Comparison of ENCODE assay signal across 9 cellular contexts in the genomic region with DNA sequence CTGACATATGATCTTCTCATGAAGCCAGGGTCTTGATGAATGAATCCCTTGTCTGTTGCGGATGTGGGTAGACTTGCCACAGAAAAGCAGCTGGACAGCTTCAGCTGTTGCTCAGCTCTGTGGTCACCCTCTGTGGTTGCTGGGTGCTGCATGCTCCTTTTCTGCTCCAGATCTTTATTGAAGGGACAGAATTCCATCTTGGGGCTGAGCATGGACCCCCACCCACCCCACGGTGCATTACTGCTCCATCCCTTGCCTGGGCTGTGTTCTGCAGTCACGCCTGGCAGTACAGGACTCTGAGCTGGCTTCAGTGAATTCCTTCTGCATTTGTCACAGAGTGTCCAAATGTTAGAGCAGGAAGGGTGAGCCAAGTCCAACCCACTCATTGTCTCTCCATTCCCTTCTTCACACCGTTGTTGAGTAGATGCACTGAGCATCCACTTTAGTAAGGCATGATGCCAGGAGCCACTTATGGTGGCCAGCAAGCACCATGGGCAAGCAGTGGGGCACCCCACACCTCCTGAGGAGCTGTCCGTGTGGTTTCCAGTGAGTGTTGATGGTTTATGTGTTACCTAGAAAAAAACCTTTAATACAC. TPM values are rescaled to one million over a fixed set of nuclear protein-coding genes. Genes with fewer than 3 reads are reported as not detected.
A peak's percentile ranks its signal among the peaks of the same experiment; 100 is the strongest.
DNase-seq lines count a peak whose midpoint lies in the region; ATAC-seq and TF ChIP-seq lines count a peak whose summit lies in the region.
"Had no signal": no experiment of that assay in that cellular context is flagged by ENCODE, and none has a peak within 500 bp of the region (broad histone marks: within the 10 kb centered on the region; RNA-seq: fewer than 3 reads in every experiment).

No MANE protein-coding gene starts in this region.

- H3K4me1 ChIP-seq in heart left ventricle = peaks cover 0 to 19% (median 12%) of the 10 kb centered on the region in 12 donors

- H3K9me3 ChIP-seq in heart left ventricle = no peaks in the 10 kb centered on the region

- H3K36me3 ChIP-seq in heart left ventricle = no peaks in the 10 kb centered on the region

- peak; percentile 70 for DNase-seq in NK-92 treated with Interleukin-12 subunit alpha and Interleukin-12 subunit beta, amount 100 ng/mL, for 24 hours (lab: John Stamatoyannopoulos, UW)
- DNase-seq in NK-92 (lab: John Stamatoyannopoulos, UW; ENCODE audit: unreplicated experiment) = no peak
- peak; percentile 91 for DNase-seq in SK-MEL-5 (ENCODE audit: low read depth, low spot score)
- DNase-seq in heart left ventricle = peak; percentile 46 to 73 (median 54)
- DNase-seq in stromal cell of bone marrow (ENCODE audit: low read depth) = peak; percentile 71
- no peak for DNase-seq in COR-L47 (lab: John Stamatoyannopoulos, UW)
- DNase-seq in middle frontal gyrus (ENCODE audit: extremely low spot score, low spot score) = no peak
- DNase-seq: activated CD8-positive, alpha-beta memory T cell treated with anti-CD3 and anti-CD28 coated beads, Interleukin-2, amount 50 U/mL, for 4 hours had no signal

- no peak overlapping the region for H3K27ac ChIP-seq in heart left ventricle

- intact Hi-C loops in heart left ventricle (cut with DNase I) = loop anchor here in 1 of 10 donors (10.0 kb wide), 1 partner anchor 50 kb away; no protein-coding TSS in a partner anchor

- TF ChIP-seq POLR2A in heart left ventricle (IDR thresholded peaks at IDR 0.05) = no peak

- no peaks in the 10 kb centered on the region for H3K27me3 ChIP-seq in heart left ventricle

- in situ Hi-C loops in SK-MEL-5 (cut with HindIII; ENCODE audit: low pct_unique_long_range_greater_than_20kb, low sequenced_read_pairs) = no loop called here

- no peak for TF ChIP-seq CTCF in heart left ventricle (IDR thresholded peaks at IDR 0.05)

- ATAC-seq in heart left ventricle = peak; percentile 93 to 97 (median 96)
- ATAC-seq in GM18519 (IDR thresholded peaks at IDR 0.05; ENCODE audit: low FRiP score, unreplicated experiment) = no peak

- no peak overlapping the region for H3K4me3 ChIP-seq in heart left ventricle

- 21 to 39% (median 30%) methylated on average over 5 of the region's 5 CpGs for WGBS in heart left ventricle, 4 donors

RNA-seq across cellular contexts. Expression of a gene that starts 14.5 kb away (rescaled TPM):
- total RNA-seq in SK-MEL-5 (2014; rRNA removed; shearing (Covaris generic)) = 0.03 TPM in 1 of 2 replicates, not detected in the other
- 0.09 and 1.6 TPM in 2 replicates for polyA plus RNA-seq in SK-MEL-5 (2015; cell fraction: cytosol; rRNA removed)
- 0.65 and 0.84 TPM in 2 replicates for polyA plus RNA-seq in SK-MEL-5 (2015; cell fraction: nucleus; rRNA removed)
- 1 to 10 TPM in 4 of 9 donors, under 1 TPM in 5; 0.36 to 4.2 (median 0.96) TPM for total RNA-seq in heart left ventricle
- under 1 TPM; 0.27 to 0.28 TPM for polyA plus RNA-seq in heart left ventricle

Comparison
In these comparisons a context has a peak if more than half of its experiments do, and no peak if none do; other contexts are left out.
1. DNase-seq: peak in NK-92 treated with Interleukin-12 subunit alpha and Interleukin-12 subunit beta, amount 100 ng/mL, for 24 hours (single experiment), SK-MEL-5 (single experiment), heart left ventricle (5 of 5) and stromal cell of bone marrow (single experiment); none in NK-92 (single experiment), COR-L47 (single experiment) and middle frontal gyrus (single experiment).